26 cellular contexts compared by ENCODE assay signal in genomic region chr18:55783921-55784320, GRCh38.
"Had no signal": no experiment of that assay in that cellular context is flagged by ENCODE, and none has a peak within 500 bp of the region (broad histone marks: within the 10 kb centered on the region; RNA-seq: fewer than 3 reads in every experiment).

No MANE protein-coding gene starts in this region.

- H3K9me3 Mint-ChIP-seq: activated B cell treated with CpG ODN at 0.5 μM for 24 hours; activated naive CD4-positive, alpha-beta T cell treated with anti-CD3 and anti-CD28 coated beads for 36 hours had no signal

- H3K4me1 ChIP-seq: breast epithelium, prostate gland, upper lobe of right lung had no signal

- H3K4me1 Mint-ChIP-seq: central memory CD8-positive, alpha-beta T cell had no signal

- H3K9me3 ChIP-seq: breast epithelium, esophagus muscularis mucosa, left lung, prostate gland, thoracic aorta, upper lobe of right lung had no signal

- H3K4me3 Mint-ChIP-seq: activated B cell treated with CpG ODN at 0.5 μM for 24 hours; activated CD4-positive, alpha-beta T cell treated with anti-CD3 and anti-CD28 coated beads for 36 hours; activated naive CD4-positive, alpha-beta T cell treated with anti-CD3 and anti-CD28 coated beads for 36 hours; activated naive CD8-positive, alpha-beta T cell treated with anti-CD3 and anti-CD28 coated beads, Interleukin-2, amount 10 ng/mL, durations not matched to agents 7 days and 5 days; central memory CD8-positive, alpha-beta T cell; natural killer cell had no signal

- DNase-seq: activated B cell treated with CpG ODN at 0.5 μM for 24 hours; activated CD4-positive, alpha-beta T cell treated with anti-CD3 and anti-CD28 coated beads for 36 hours; activated CD4-positive, alpha-beta T cell treated with anti-CD3 and anti-CD28 coated beads, Interleukin-2, amount 50 U/mL, for 4 hours; activated effector memory CD4-positive, alpha-beta T cell treated with Interleukin-2 at 50 U/mL for 16 hours; activated naive CD4-positive, alpha-beta T cell treated with anti-CD3 and anti-CD28 coated beads for 36 hours; activated naive CD8-positive, alpha-beta T cell treated with anti-CD3 and anti-CD28 coated beads, Interleukin-2, amount 10 ng/mL, durations not matched to agents 7 days and 5 days; activated T-cell treated with anti-CD3 and anti-CD28 coated beads, Interleukin-2, amount 50 U/mL, for 48 hours; amniotic stem cell; effector memory CD4-positive, alpha-beta T cell; glutamatergic neuron; hippocampal formation; kidney glomerular epithelial cell; left lung; natural killer cell; spleen; stimulated activated CD4-positive, alpha-beta T cell treated with anti-CD3 and anti-CD28 coated beads, Interleukin-4, amount 100 ng/mL, for 1 hour; stimulated activated naive CD4-positive, alpha-beta T cell; T1000; upper lobe of right lung had no signal

- H3K36me3 ChIP-seq: breast epithelium, esophagus muscularis mucosa, left lung, prostate gland, spleen, thoracic aorta, upper lobe of right lung had no signal

- H3K27ac Mint-ChIP-seq: activated B cell treated with CpG ODN at 0.5 μM for 24 hours; activated CD4-positive, alpha-beta T cell treated with anti-CD3 and anti-CD28 coated beads for 36 hours; activated naive CD4-positive, alpha-beta T cell treated with anti-CD3 and anti-CD28 coated beads for 36 hours; activated naive CD8-positive, alpha-beta T cell treated with anti-CD3 and anti-CD28 coated beads, Interleukin-2, amount 10 ng/mL, durations not matched to agents 7 days and 5 days; natural killer cell had no signal

- H3K4me3 ChIP-seq: breast epithelium, esophagus muscularis mucosa, left lung, lung, prostate gland, spleen, thoracic aorta, upper lobe of right lung had no signal

- ATAC-seq: activated CD4-positive, alpha-beta T cell treated with anti-CD3 and anti-CD28 coated beads for 36 hours; left lung; natural killer cell; upper lobe of right lung had no signal

- FAIRE-seq: colon had no signal

- H3K27me3 ChIP-seq: upper lobe of right lung had no signal

- H3K27ac ChIP-seq: breast epithelium, esophagus muscularis mucosa, left lung, prostate gland, spleen, thoracic aorta, upper lobe of right lung had no signal

- H3K36me3 Mint-ChIP-seq: activated naive CD8-positive, alpha-beta T cell treated with anti-CD3 and anti-CD28 coated beads, Interleukin-2, amount 10 ng/mL, durations not matched to agents 7 days and 5 days; natural killer cell had no signal
